8 cellular contexts compared by ENCODE assay signal in the genomic region with DNA sequence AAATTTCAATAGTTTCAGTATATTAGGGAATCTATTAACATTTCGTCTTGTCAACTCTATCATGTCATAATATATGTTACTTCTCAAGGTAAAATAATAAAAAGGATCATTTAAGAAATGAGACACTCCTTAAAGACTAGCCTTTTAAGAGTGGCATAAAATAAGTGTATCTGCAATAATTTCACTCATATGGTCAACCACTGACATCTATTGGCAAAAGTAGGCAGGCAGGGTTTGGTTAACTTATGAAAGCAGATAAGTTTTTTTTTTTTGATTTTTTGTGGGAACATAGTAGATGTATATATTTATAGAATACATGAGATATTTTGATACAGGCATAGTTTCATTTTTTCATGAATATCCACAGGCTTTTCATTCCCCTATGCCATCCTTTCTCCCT. TPM values are rescaled to one million over a fixed set of nuclear protein-coding genes. Genes with fewer than 3 reads are reported as not detected.
DNase-seq lines count a peak whose midpoint lies in the region; ATAC-seq, FAIRE-seq and TF ChIP-seq lines count a peak whose summit lies in the region.

No MANE protein-coding gene starts in this region.

- H4K91ac ChIP-seq in trophoblast cell (ENCODE audit: low read depth, low read length): no peak overlapping the region

- H3K27ac ChIP-seq in trophoblast cell (ENCODE audit: low read depth, low read length): no peak overlapping the region
- H3K27ac ChIP-seq in Peyer's patch: no peak overlapping the region

- no peak overlapping the region for H3K14ac ChIP-seq in trophoblast cell (ENCODE audit: low read length)

- H2BK5ac ChIP-seq in trophoblast cell (ENCODE audit: low read depth, low read length, poor library complexity): no peak overlapping the region

- H3K4me2 ChIP-seq in trophoblast cell (ENCODE audit: low read length): no peak overlapping the region

- no peaks in the 10 kb centered on the region for H3K79me2 ChIP-seq in trophoblast cell (ENCODE audit: control insufficient read depth, insufficient read depth, low read length, poor library complexity)

- no peak overlapping the region for H3K18ac ChIP-seq in trophoblast cell (ENCODE audit: low read length)

- H3K23ac ChIP-seq in trophoblast cell (ENCODE audit: low read length): no peak overlapping the region

- no CpG with 5 or more reads among the region's 1 CpG for WGBS in trophoblast cell (ENCODE audit: extremely low coverage, insufficient coverage, insufficient read length)

- H3K27me3 ChIP-seq in bronchial epithelial cell (ENCODE audit: control insufficient read depth, insufficient read depth, low read length) (no peaks in the 10 kb centered on the region), trophoblast cell (ENCODE audit: insufficient read depth, low read length) (no peaks in the 10 kb centered on the region), Peyer's patch (no peaks in the 10 kb centered on the region)

- no peak overlapping the region for H2AK5ac ChIP-seq in trophoblast cell (ENCODE audit: low read length)

- H3K4me1 ChIP-seq in trophoblast cell (ENCODE audit: control insufficient read depth in 1 of 2, insufficient read depth in 2 of 2, low read length in 2 of 2) (no peaks in the 10 kb centered on the region), Peyer's patch (no peaks in the 10 kb centered on the region)

- no peak overlapping the region for H4K8ac ChIP-seq in trophoblast cell (ENCODE audit: low read depth, low read length)

- no peak for ATAC-seq in HG03439 (IDR thresholded peaks at IDR 0.05; ENCODE audit: unreplicated experiment)
- ATAC-seq in GM21390 (IDR thresholded peaks at IDR 0.05; ENCODE audit: unreplicated experiment): no peak
- no peak for ATAC-seq in stimulated activated naive CD8-positive, alpha-beta T cell treated with anti-CD3 and anti-CD28 coated beads, Interleukin-15, Interleukin-2, amounts not matched to agents 100 U/mL and 50 U/mL, for 24 hours

- no peaks in the 10 kb centered on the region for H3K9me3 ChIP-seq in trophoblast cell (ENCODE audit: insufficient read depth, low read depth, low read length)
- peaks cover 0 to 6% (median 0%) of the 10 kb centered on the region in 4 donors for H3K9me3 ChIP-seq in Peyer's patch

- H3K4me3 ChIP-seq in bronchial epithelial cell (ENCODE audit: low read depth, low read length): no peak overlapping the region
- H3K4me3 ChIP-seq in trophoblast cell (ENCODE audit: low read depth, low read length): no peak overlapping the region
- H3K4me3 ChIP-seq in Peyer's patch: no peak overlapping the region

- H4K12ac ChIP-seq in trophoblast cell (ENCODE audit: low read depth, low read length): no peak overlapping the region

- no peak overlapping the region for H3K4ac ChIP-seq in trophoblast cell (ENCODE audit: low read depth, low read length)

- no peaks in the 10 kb centered on the region for H3K79me1 ChIP-seq in trophoblast cell (ENCODE audit: low read length)

- in situ Hi-C loops in GM13977 (cut with MboI; ENCODE audit: low pct_unique_long_range_greater_than_20kb, low sequenced_read_pairs, unreplicated experiment): no loop called here

- no peak overlapping the region for H2BK120ac ChIP-seq in trophoblast cell (ENCODE audit: insufficient read depth, low read length, poor library complexity)

- no peak overlapping the region for H2AFZ ChIP-seq in trophoblast cell (ENCODE audit: insufficient read depth, low read length, poor library complexity)

- H2BK12ac ChIP-seq in trophoblast cell (ENCODE audit: low read length): no peak overlapping the region

- no peak overlapping the region for H3K9ac ChIP-seq in trophoblast cell (ENCODE audit: low read length)

- TF ChIP-seq CTCF in GM13977 (IDR thresholded peaks at IDR 0.05; ENCODE audit: extremely low read depth, insufficient read depth, missing control alignments): peak; percentile 24
- peak; percentile 10 for TF ChIP-seq CTCF in bronchial epithelial cell (IDR thresholded peaks at IDR 0.05; ENCODE audit: insufficient read depth, low read length, severe bottlenecking)
- TF ChIP-seq CTCF in Peyer's patch (IDR thresholded peaks at IDR 0.05): no peak

- H3K36me3 ChIP-seq in bronchial epithelial cell (ENCODE audit: control insufficient read depth, insufficient read depth, low read length) (no peaks in the 10 kb centered on the region), trophoblast cell (ENCODE audit: control insufficient read depth in 1 of 2, insufficient read depth in 2 of 2, low read length in 2 of 2) (no peaks in the 10 kb centered on the region), Peyer's patch (no peaks in the 10 kb centered on the region)

- TF ChIP-seq POLR2A in Peyer's patch (IDR thresholded peaks at IDR 0.05): no peak

- no peak for FAIRE-seq in bronchial epithelial cell (lab: Jason Lieb, UNC)

- no peak for DNase-seq in GM13977 (ENCODE audit: low spot score)
- DNase-seq in NCI-H2081 (lab: John Stamatoyannopoulos, UW): peak; percentile 13 to 18
- peak; percentile 38 for DNase-seq in bronchial epithelial cell (ENCODE audit: low read depth)
- peak; percentile 2 to 44 for DNase-seq in trophoblast cell
- DNase-seq in Peyer's patch: no peak
- DNase-seq in stimulated activated naive CD8-positive, alpha-beta T cell treated with anti-CD3 and anti-CD28 coated beads, Interleukin-15, Interleukin-2, amounts not matched to agents 100 U/mL and 50 U/mL, for 24 hours: no peak

RNA-seq across cellular contexts. Expression of gene RGS21, which starts 5.5 kb away (rescaled TPM):
- total RNA-seq in bronchial epithelial cell: not detected in 2 replicates
- not detected in 2 replicates for polyA plus RNA-seq in trophoblast cell (2013)
- total RNA-seq in Peyer's patch: not detected

Comparison
In these comparisons a context has a peak if more than half of its experiments do, and no peak if none do; other contexts are left out.
1. DNase-seq: peak in NCI-H2081 (2 of 2), bronchial epithelial cell (single experiment) and trophoblast cell (2 of 2); none in GM13977 (single experiment), Peyer's patch (0 of 3) and stimulated activated naive CD8-positive, alpha-beta T cell treated with anti-CD3 and anti-CD28 coated beads, Interleukin-15, Interleukin-2, amounts not matched to agents 100 U/mL and 50 U/mL, for 24 hours (single experiment).
2. CTCF ChIP-seq: peak in GM13977 (single experiment) and bronchial epithelial cell (single experiment); none in Peyer's patch (0 of 6).